12 cellular contexts compared by ENCODE assay signal in the genomic region with DNA sequence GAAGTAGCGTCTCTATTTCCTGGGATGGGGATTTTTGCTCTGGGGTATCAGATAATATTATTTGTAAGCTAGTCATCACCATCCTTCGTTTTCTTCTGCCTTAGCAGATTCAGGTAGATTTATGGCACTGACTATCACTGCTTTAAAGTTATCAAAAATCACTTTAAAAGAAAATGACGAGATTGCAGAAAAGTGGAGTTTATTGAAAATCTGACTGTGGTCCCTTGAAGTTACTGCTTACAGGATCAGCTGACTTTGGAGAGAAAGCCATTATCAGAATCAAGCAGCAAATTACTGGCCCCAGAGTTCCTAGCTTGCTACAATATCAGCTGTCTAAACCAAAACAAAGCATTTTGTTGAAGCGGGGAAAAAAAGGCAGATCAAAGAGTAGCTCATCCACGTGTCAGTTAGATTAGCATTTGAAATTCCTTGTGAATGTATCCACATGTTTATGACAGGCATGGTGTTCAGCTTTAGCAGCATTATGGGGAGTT. TPM values are rescaled to one million over a fixed set of nuclear protein-coding genes. Genes with fewer than 3 reads are reported as not detected.
A peak's percentile ranks its signal among the peaks of the same experiment; 100 is the strongest.
DNase-seq lines count a peak whose midpoint lies in the region; ATAC-seq, FAIRE-seq and TF ChIP-seq lines count a peak whose summit lies in the region.
"Had no signal": no experiment of that assay in that cellular context is flagged by ENCODE, and none has a peak within 500 bp of the region (broad histone marks: within the 10 kb centered on the region; RNA-seq: fewer than 3 reads in every experiment).

No MANE protein-coding gene starts in this region.

- H2BK15ac ChIP-seq in IMR-90 (ENCODE audit: low read depth, low read length) = no peak overlapping the region

- H4K91ac ChIP-seq in IMR-90 (ENCODE audit: insufficient read depth, low read depth, low read length) = no peak overlapping the region

- peak overlapping the region; percentile 45; the same call in 1 of the 2 replicates for H2BK20ac ChIP-seq in IMR-90 (ENCODE audit: low read depth, low read length)

- TF ChIP-seq RAD21 in IMR-90 (IDR thresholded peaks at IDR 0.05; ENCODE audit: low read length) (no peak), liver (IDR thresholded peaks at IDR 0.05) (peak; percentile 7 to 33)

- dilution Hi-C loops in IMR-90 (cut with HindIII; ENCODE audit: low sequenced_read_pairs, unreplicated experiment) = no loop called here

- H2BK5ac ChIP-seq in IMR-90 (ENCODE audit: low read depth, low read length, poor library complexity, severe bottlenecking) = peak overlapping the region; percentile 3

- H2AK9ac ChIP-seq in IMR-90 (replicated peaks; ENCODE audit: low read depth, low read length, poor library complexity) = no peak overlapping the region

- TF ChIP-seq CTCF in IMR-90 (conservative IDR thresholded peaks at IDR 0.05; ENCODE audit: low read depth, low read length) (no peak), astrocyte (IDR thresholded peaks at IDR 0.05; ENCODE audit: insufficient read depth, low read depth, low read length) (no peak), liver (IDR thresholded peaks at IDR 0.05; ENCODE audit: low read depth, low read length, missing input control) (no peak)

- H3K4me3 Mint-ChIP-seq in astrocyte (ENCODE audit: unreplicated experiment) = no peak overlapping the region
- peak overlapping the region; percentile 37 for H3K4me3 Mint-ChIP-seq in stimulated activated effector memory CD8-positive, alpha-beta T cell treated with anti-CD3 and anti-CD28 coated beads, Interleukin-12 subunit alpha, Interleukin-12 subunit beta, amount 100 ng/mL, for 72 hours
- H3K4me3 Mint-ChIP-seq: activated T-cell treated with anti-CD3 and anti-CD28 coated beads, Interleukin-2, amount 50 U/mL, for 4 hours had no signal

- in situ Hi-C loops in IMR-90 (cut with MboI; ENCODE audit: low sequenced_read_pairs) = loop anchor here (25.0 kb wide), 1 partner anchor 652 kb away; no protein-coding TSS in a partner anchor

- H3K23ac ChIP-seq in IMR-90 (ENCODE audit: low read depth, low read length) = no peak overlapping the region

- H2AFZ ChIP-seq in IMR-90 (replicated peaks; ENCODE audit: low read length, poor library complexity) (no peak overlapping the region), astrocyte (ENCODE audit: low read depth, low read length) (no peak overlapping the region)

- FAIRE-seq in astrocyte (lab: Jason Lieb, UNC) = peak; percentile 20

- H2AK5ac ChIP-seq in IMR-90 (ENCODE audit: low read depth, low read length) = no peak overlapping the region

- no peaks in the 10 kb centered on the region for H3K27me3 Mint-ChIP-seq in astrocyte (ENCODE audit: low read depth, unreplicated experiment)

- peak overlapping the region; percentile 35; the same call in 1 of the 2 replicates for H3K18ac ChIP-seq in IMR-90 (ENCODE audit: low read depth, low read length)

- peak overlapping the region; percentile 57; the same call in 1 of the 2 replicates for H3K4ac ChIP-seq in IMR-90 (ENCODE audit: low read depth, low read length)

- BruUV-seq in IMR-90 (replicated peaks; lab: Mats Ljungman, UMichigan) = no TSS peak

- no CpG with 5 or more reads among the region's 5 CpGs for WGBS in IMR-90 (ENCODE audit: extremely low coverage in 2 of 2, insufficient read length in 1 of 2), 2 experiments
- WGBS in liver = 34% methylated on average over 5 of the region's 5 CpGs

- H3K9me3 Mint-ChIP-seq in astrocyte (ENCODE audit: unreplicated experiment) = no peaks in the 10 kb centered on the region
- no peaks in the 10 kb centered on the region for H3K9me3 Mint-ChIP-seq in stimulated activated effector memory CD8-positive, alpha-beta T cell treated with anti-CD3 and anti-CD28 coated beads, Interleukin-12 subunit alpha, Interleukin-12 subunit beta, amount 100 ng/mL, for 72 hours
- H3K9me3 Mint-ChIP-seq: activated T-cell treated with anti-CD3 and anti-CD28 coated beads, Interleukin-2, amount 50 U/mL, for 4 hours had no signal

- peaks cover 0 to 15% of the 10 kb centered on the region in 2 experiments; a peak in 2 of 4 replicates for H3K79me1 ChIP-seq in IMR-90 (ENCODE audit: low read depth in 1 of 2, low read length in 2 of 2)

- TF ChIP-seq POLR2A in IMR-90 (IDR thresholded peaks at IDR 0.05; ENCODE audit: low read depth, low read length) = no peak

- H4K5ac ChIP-seq in IMR-90 (ENCODE audit: low read depth, low read length) = no peak overlapping the region

- H4K8ac ChIP-seq in IMR-90 (ENCODE audit: low read depth in 2 of 2, low read length in 2 of 2) = peak overlapping the region in 1 of 2 experiments; percentile 9; a peak in 1 of 4 replicates

- H3K27ac Mint-ChIP-seq in astrocyte (ENCODE audit: unreplicated experiment) = no peak overlapping the region
- peak overlapping the region; percentile 71 for H3K27ac Mint-ChIP-seq in stimulated activated effector memory CD8-positive, alpha-beta T cell treated with anti-CD3 and anti-CD28 coated beads, Interleukin-12 subunit alpha, Interleukin-12 subunit beta, amount 100 ng/mL, for 72 hours

- H3K36me3 Mint-ChIP-seq in astrocyte (ENCODE audit: low read depth, unreplicated experiment) = peaks cover 4% of the 10 kb centered on the region
- H3K36me3 Mint-ChIP-seq in stimulated activated effector memory CD8-positive, alpha-beta T cell treated with anti-CD3 and anti-CD28 coated beads, Interleukin-12 subunit alpha, Interleukin-12 subunit beta, amount 100 ng/mL, for 72 hours = peaks cover 67% of the 10 kb centered on the region

- POLR2A ChIA-PET in IMR-90 (lab: Charles Lee; ENCODE audit: unreplicated experiment) = no interaction called here

- no peak overlapping the region for H3K56ac ChIP-seq in IMR-90 (ENCODE audit: extremely low read depth, insufficient read depth, low read length)

- intact Hi-C loops in IMR-90 (cut with micrococcal nuclease) = no loop called here

- peaks cover 9% of the 10 kb centered on the region for H3K4me1 Mint-ChIP-seq in astrocyte (ENCODE audit: low read depth, unreplicated experiment)
- peaks cover 89% of the 10 kb centered on the region for H3K4me1 Mint-ChIP-seq in stimulated activated effector memory CD8-positive, alpha-beta T cell treated with anti-CD3 and anti-CD28 coated beads, Interleukin-12 subunit alpha, Interleukin-12 subunit beta, amount 100 ng/mL, for 72 hours

- H4K20me1 ChIP-seq in IMR-90 (ENCODE audit: insufficient read depth, low read length) (no peaks in the 10 kb centered on the region), astrocyte (ENCODE audit: insufficient read depth, low read length) (no peaks in the 10 kb centered on the region)

- H3K9me1 ChIP-seq in IMR-90 (ENCODE audit: insufficient read depth, low read length) = peaks cover 14% of the 10 kb centered on the region

- peak overlapping the region; percentile 30; the same call in 1 of the 2 replicates for H2BK120ac ChIP-seq in IMR-90 (ENCODE audit: low read depth, low read length)

- H3K4me2 ChIP-seq in IMR-90 (ENCODE audit: low read depth, low read length) (peak overlapping the region; percentile 3; the same call in 1 of the 2 replicates), astrocyte (ENCODE audit: low read length) (peak overlapping the region; percentile 36)

- H3K79me2 ChIP-seq in astrocyte (ENCODE audit: insufficient read depth, low read length) = peaks cover 10% of the 10 kb centered on the region

- H3K4me3 ChIP-seq in IMR-90 (ENCODE audit: insufficient read depth, low read depth, low read length) = no peak overlapping the region
- H3K4me3 ChIP-seq in astrocyte (ENCODE audit: insufficient read depth, low read depth, low read length) = no peak overlapping the region
- no peak overlapping the region for H3K4me3 ChIP-seq in liver (ENCODE audit: low read depth in 1 of 3, low read length in 3 of 3)
- H3K4me3 ChIP-seq: mucosa of descending colon had no signal

- H3K4me1 ChIP-seq in IMR-90 (ENCODE audit: control insufficient read depth, insufficient read depth, low read length) (peaks cover 13% of the 10 kb centered on the region), astrocyte (ENCODE audit: insufficient read depth, low read length) (peaks cover 13% of the 10 kb centered on the region), liver (ENCODE audit: control insufficient read depth in 4 of 4, insufficient read depth in 4 of 4, low read length in 3 of 4) (peaks cover 15 to 40% (median 26%) of the 10 kb centered on the region in 4 donors)

- H3K9ac ChIP-seq in IMR-90 (ENCODE audit: low read depth, low read length) (no peak overlapping the region), astrocyte (ENCODE audit: low read length) (peak overlapping the region; percentile 33), liver (ENCODE audit: low read depth in 1 of 2, low read length in 2 of 2) (peak overlapping the region; percentile 76 to 78)

- ATAC-seq in IMR-90 (ENCODE audit: low read depth) = no peak; the same call in 1 of the 2 replicates
- ATAC-seq in stimulated activated effector memory CD8-positive, alpha-beta T cell treated with anti-CD3 and anti-CD28 coated beads, Interleukin-12 subunit alpha, Interleukin-12 subunit beta, amount 100 ng/mL, for 72 hours = no peak
- ATAC-seq in GM19455 (IDR thresholded peaks at IDR 0.05; ENCODE audit: unreplicated experiment) = no peak
- ATAC-seq in GM21447 (IDR thresholded peaks at IDR 0.05; ENCODE audit: unreplicated experiment) = no peak

- H3K27ac ChIP-seq in IMR-90 (ENCODE audit: insufficient read depth, low read length) = no peak overlapping the region
- H3K27ac ChIP-seq in astrocyte (ENCODE audit: low read depth, low read length) = peak overlapping the region; percentile 43
- peak overlapping the region; percentile 97 for H3K27ac ChIP-seq in liver (ENCODE audit: low read depth in 1 of 2, low read length in 2 of 2)

- H3K36me3 ChIP-seq in IMR-90 (ENCODE audit: control insufficient read depth, insufficient read depth, low read length) (no peaks in the 10 kb centered on the region), astrocyte (ENCODE audit: insufficient read depth, low read length) (no peaks in the 10 kb centered on the region), liver (ENCODE audit: control insufficient read depth in 4 of 4, insufficient read depth in 3 of 4, low read depth in 1 of 4, low read length in 3 of 4) (no peaks in the 10 kb centered on the region)

- CTCF ChIA-PET in IMR-90 (lab: Yijun Ruan, JAX) = interaction anchor here (0.6 to 1.4 kb wide), 4 partner anchors 12 to 97 kb away, joined by 3 to 4 read pairs (median 4); no protein-coding TSS in a partner anchor

- H3K9me3 ChIP-seq in IMR-90 (ENCODE audit: control insufficient read depth, insufficient read depth, low read length) (no peaks in the 10 kb centered on the region), astrocyte (ENCODE audit: insufficient read depth, low read depth, low read length) (no peaks in the 10 kb centered on the region), liver (ENCODE audit: control insufficient read depth in 4 of 4, low read length in 3 of 4) (no peaks in the 10 kb centered on the region)
- H3K9me3 ChIP-seq: mucosa of descending colon had no signal

- H3K14ac ChIP-seq in IMR-90 (replicated peaks; ENCODE audit: low read depth, low read length) = no peak overlapping the region; the same call in 1 of the 2 replicates

- no peak for DNase-seq in IMR-90
- DNase-seq in astrocyte (ENCODE audit: low read depth) = no peak
- no peak for DNase-seq in stimulated activated effector memory CD8-positive, alpha-beta T cell treated with anti-CD3 and anti-CD28 coated beads, Interleukin-12 subunit alpha, Interleukin-12 subunit beta, amount 100 ng/mL, for 72 hours (ENCODE audit: low spot score in 2 of 2)
- DNase-seq in NCI-H345 treated with DMSO at 0.1 percent for 48 hours (lab: John Stamatoyannopoulos, UW; ENCODE audit: unreplicated experiment) = no peak
- DNase-seq in glomerular visceral epithelial cell (ENCODE audit: extremely low spot score) = no peak
- DNase-seq: activated T-cell treated with anti-CD3 and anti-CD28 coated beads, Interleukin-2, amount 50 U/mL, for 4 hours; NCI-H146; SHP77 had no signal

- no peaks in the 10 kb centered on the region for H3K27me3 ChIP-seq in IMR-90 (ENCODE audit: control insufficient read depth, insufficient read depth, low read length)
- H3K27me3 ChIP-seq in astrocyte (ENCODE audit: insufficient read depth, low read length) = no peaks in the 10 kb centered on the region
- no peaks in the 10 kb centered on the region for H3K27me3 ChIP-seq in liver (ENCODE audit: control insufficient read depth in 4 of 4, insufficient read depth in 4 of 4, low read length in 3 of 4)

RNA-seq across cellular contexts. Expression of a gene that starts 18.5 kb away (rescaled TPM):
- total RNA-seq in IMR-90 (2012; rRNA removed) = 0.90 and 1.4 TPM in 2 replicates
- 0.72 and 0.75 TPM in 2 replicates for polyA plus RNA-seq in IMR-90 (2012; rRNA removed)
- polyA plus RNA-seq in IMR-90 (2012; cell fraction: cytosol; rRNA removed) = 0.52 and 0.82 TPM in 2 replicates
- polyA plus RNA-seq in IMR-90 (2012; cell fraction: nucleus; rRNA removed; ENCODE audit: low replicate concordance) = 1.2 and 2.2 TPM in 2 replicates
- total RNA-seq in astrocyte = 10.8 and 11.4 TPM in 2 replicates
- 10 to 100 TPM; 21.3 to 23.3 TPM for total RNA-seq in liver
- 10 to 100 TPM in 1 of 2 donors, 1 to 10 TPM in 1; 9.7 to 14.1 TPM for polyA plus RNA-seq in liver
